ENCODE assay signal across 11 cellular contexts in genomic region chr7:155291045-155291530, GRCh38. TPM values are rescaled to one million over a fixed set of nuclear protein-coding genes. Genes with fewer than 3 reads are reported as not detected.
A peak's percentile ranks its signal among the peaks of the same experiment; 100 is the strongest.
DNase-seq lines count a peak whose midpoint lies in the region; ATAC-seq, FAIRE-seq and TF ChIP-seq lines count a peak whose summit lies in the region.
"Had no signal": no experiment of that assay in that cellular context is flagged by ENCODE, and none has a peak within 500 bp of the region (broad histone marks: within the 10 kb centered on the region; RNA-seq: fewer than 3 reads in every experiment).

No MANE protein-coding gene starts in this region.

- no TSS peak for BruUV-seq in A673 (replicated peaks; lab: Mats Ljungman, UMichigan)

- no peak for FAIRE-seq in urothelium cell line (lab: Jason Lieb, UNC)

- no peak for TF ChIP-seq CTCF in A673 (conservative IDR thresholded peaks at IDR 0.05; ENCODE audit: low read depth, low read length)

- peaks cover 17% of the 10 kb centered on the region for H3K27me3 Mint-ChIP-seq in T-helper 17 cell

- peak; percentile 17 for ATAC-seq in left ventricle myocardium superior
- ATAC-seq in T-helper 17 cell: peak; percentile 33
- ATAC-seq: GM23338 had no signal

- no peak overlapping the region for H3K4me3 ChIP-seq in A673 (ENCODE audit: low read depth, low read length, poor library complexity, severe bottlenecking)
- H3K4me3 ChIP-seq: GM23338 had no signal

- H3K4me1 ChIP-seq in A673 (ENCODE audit: insufficient read depth, low read length, poor library complexity, severe bottlenecking): peaks cover under 1% of the 10 kb centered on the region

- H3K27ac Mint-ChIP-seq in T-helper 17 cell: no peak overlapping the region
- H3K27ac Mint-ChIP-seq: GM23338 had no signal

- H3K9me3 ChIP-seq in T-helper 17 cell (ENCODE audit: control insufficient read depth, low read length, poor library complexity, severe bottlenecking) (no peaks in the 10 kb centered on the region), A673 (ENCODE audit: low read depth, low read length, poor library complexity, severe bottlenecking) (no peaks in the 10 kb centered on the region)

- no peaks in the 10 kb centered on the region for H3K36me3 ChIP-seq in A673 (ENCODE audit: insufficient read depth, low read length, poor library complexity, severe bottlenecking)

- H3K36me3 Mint-ChIP-seq in T-helper 17 cell (ENCODE audit: low read depth): peaks cover 7% of the 10 kb centered on the region

- H3K4me3 Mint-ChIP-seq in T-helper 17 cell: no peak overlapping the region
- H3K4me3 Mint-ChIP-seq: GM23338 had no signal

- H3K27ac ChIP-seq in A673 (ENCODE audit: low read depth, low read length, poor library complexity, severe bottlenecking): no peak overlapping the region

- DNase-seq in left ventricle myocardium superior: no peak
- DNase-seq in cardiac septum (ENCODE audit: low spot score): no peak
- DNase-seq in T-helper 17 cell: no peak
- DNase-seq in islet precursor cell: peak; percentile 86
- DNase-seq in urothelium cell line (ENCODE audit: low spot score): peak; percentile 26
- DNase-seq in DMS114 treated with DMSO at 0.1 percent for 48 hours (lab: John Stamatoyannopoulos, UW; ENCODE audit: unreplicated experiment): no peak
- no peak for DNase-seq in globus pallidus (ENCODE audit: low spot score)
- DNase-seq in A673 (ENCODE audit: low spot score): no peak
- DNase-seq: foreskin melanocyte, retina had no signal

- POLR2A ChIA-PET in A673 (lab: Charles Lee; ENCODE audit: low non-redundant PET): no interaction called here

- intact Hi-C loops in left ventricle myocardium superior (cut with micrococcal nuclease) (no loop called here), cardiac septum (cut with DNase I) (no loop called here), A673 (cut with micrococcal nuclease; ENCODE audit: unreplicated experiment) (no loop called here)

- CTCF ChIA-PET in A673 (lab: Charles Lee): no interaction called here

- H3K27me3 ChIP-seq in A673 (replicated peaks; ENCODE audit: insufficient read depth, low read depth, low read length, poor library complexity): no peaks in the 10 kb centered on the region

- H3K4me1 Mint-ChIP-seq in T-helper 17 cell: peaks cover 21% of the 10 kb centered on the region

RNA-seq across cellular contexts. Expression of gene INSIG1, which starts 6.6 kb away (rescaled TPM):
- total RNA-seq in left ventricle myocardium superior (8.7 TPM), cardiac septum (15.2 TPM), T-helper 17 cell (10 to 100 TPM; 53.3 to 55.1 TPM), A673 (2021) (51.8 and 53.4 TPM in 2 replicates)

Comparison
In these comparisons a context has a peak if more than half of its experiments do, and no peak if none do; other contexts are left out.
1. DNase-seq: peak in islet precursor cell (single experiment) and urothelium cell line (single experiment); none in left ventricle myocardium superior (single experiment), cardiac septum (single experiment), T-helper 17 cell (0 of 3), DMS114 treated with DMSO at 0.1 percent for 48 hours (single experiment), globus pallidus (single experiment) and A673 (single experiment).